ENCODE assay signal across 19 cellular contexts in the genomic region with DNA sequence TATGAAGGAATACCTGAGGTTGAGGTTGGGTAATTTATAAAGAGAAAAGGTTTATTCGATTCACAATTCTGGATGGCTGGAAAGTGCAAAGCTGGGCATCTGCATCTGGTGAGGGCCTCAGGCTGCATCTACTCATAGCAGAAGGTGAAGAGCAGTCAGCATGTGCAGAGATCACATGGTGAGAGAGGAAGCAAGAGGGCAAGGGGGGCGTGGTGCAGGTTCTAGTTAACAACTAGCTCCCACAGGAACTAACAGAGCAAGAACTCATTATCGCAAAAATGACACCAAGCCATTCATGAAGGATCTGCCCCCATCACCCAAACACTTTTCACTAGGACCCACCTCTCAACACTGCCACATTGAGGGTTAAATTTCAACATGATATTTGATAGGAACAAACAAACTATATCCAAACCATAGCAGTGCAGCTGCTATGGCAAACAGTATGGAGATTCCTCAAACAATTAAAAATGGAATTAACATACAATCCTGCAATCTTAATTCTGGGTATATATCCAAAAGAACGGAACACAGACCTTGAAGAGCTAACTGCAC.
A peak's percentile ranks its signal among the peaks of the same experiment; 100 is the strongest.
DNase-seq lines count a peak whose midpoint lies in the region; FAIRE-seq lines count a peak whose summit lies in the region.
"Had no signal": no experiment of that assay in that cellular context is flagged by ENCODE, and none has a peak within 500 bp of the region (broad histone marks: within the 10 kb centered on the region; RNA-seq: fewer than 3 reads in every experiment).

No MANE protein-coding gene starts in this region.

- no peak overlapping the region for H3K9ac ChIP-seq in mesenchymal stem cell (ENCODE audit: low read length)

- no peak overlapping the region for H3K14ac ChIP-seq in mesenchymal stem cell (ENCODE audit: low read length in 2 of 2)

- H2BK15ac ChIP-seq in mesenchymal stem cell (ENCODE audit: low read depth, poor library complexity, severe bottlenecking) = no peak overlapping the region

- no peak overlapping the region for H3K18ac ChIP-seq in mesenchymal stem cell (ENCODE audit: low read depth in 1 of 2, low read length in 2 of 2)

- H3K4ac ChIP-seq in mesenchymal stem cell (ENCODE audit: low read depth in 1 of 2, low read length in 2 of 2) = no peak overlapping the region

- H2BK12ac ChIP-seq in mesenchymal stem cell (ENCODE audit: low read length in 2 of 2) = no peak overlapping the region

- no peak overlapping the region for H2BK120ac ChIP-seq in mesenchymal stem cell (ENCODE audit: low read depth, low read length)

- peak; percentile 3 for DNase-seq in CD1c-positive myeloid dendritic cell (ENCODE audit: extremely low spot score)
- DNase-seq in GM18507 (ENCODE audit: extremely low spot score, insufficient read length, low read depth) = no peak
- peak; percentile 18 for DNase-seq in NCI-H69 (lab: John Stamatoyannopoulos, UW)
- no peak for DNase-seq in mesenchymal stem cell
- DNase-seq in DMS79 treated with DMSO at 0.1 percent for 48 hours (lab: John Stamatoyannopoulos, UW) = no peak
- DNase-seq in activated CD4-positive, CD25-positive, alpha-beta regulatory T cell (lab: John Stamatoyannopoulos, UW) = no peak
- no peak for DNase-seq in activated effector memory CD4-positive, alpha-beta T cell treated with Interleukin-2 at 50 U/mL for 16 hours
- DNase-seq: CD4-positive, alpha-beta memory T cell; GDM1; Kasumi-1; NCI-H1417; NCI-H1694 treated with DMSO at 0.1 percent for 48 hours; NCI-H524 treated with DMSO at 0.1 percent for 48 hours; NK-92 treated with Interleukin-12 subunit alpha and Interleukin-12 subunit beta, amount 100 ng/mL, for 24 hours; SJCRH30; T-helper 1 cell had no signal

- H3K79me1 ChIP-seq in mesenchymal stem cell (replicated peaks; ENCODE audit: low read length, poor library complexity, severe bottlenecking) = no peaks in the 10 kb centered on the region

- peaks cover 19% of the 10 kb centered on the region for H3K9me3 ChIP-seq in mesenchymal stem cell (ENCODE audit: control insufficient read depth, low read length)
- H3K9me3 ChIP-seq: SJCRH30 had no signal

- H3K23ac ChIP-seq in mesenchymal stem cell (ENCODE audit: low read length in 2 of 2) = no peak overlapping the region

- no peak overlapping the region for H3K27ac ChIP-seq in mesenchymal stem cell (ENCODE audit: low read length, poor library complexity, severe bottlenecking)
- H3K27ac ChIP-seq: SJCRH30 had no signal

- WGBS in mesenchymal stem cell = 86% methylated on average over 3 of the region's 4 CpGs

- H2BK5ac ChIP-seq in mesenchymal stem cell (ENCODE audit: low read depth, low read length, poor library complexity, severe bottlenecking) = no peak overlapping the region

- H2AK5ac ChIP-seq in mesenchymal stem cell (ENCODE audit: low read length, severe bottlenecking) = peak overlapping the region; percentile 62

- H3K36me3 ChIP-seq in mesenchymal stem cell (ENCODE audit: control insufficient read depth in 1 of 2, insufficient read depth in 2 of 2, low read depth in 1 of 2, low read length in 2 of 2) = no peaks in the 10 kb centered on the region
- H3K36me3 ChIP-seq: SJCRH30 had no signal

- no peaks in the 10 kb centered on the region for H3K27me3 ChIP-seq in mesenchymal stem cell (ENCODE audit: control insufficient read depth in 1 of 2, insufficient read depth in 1 of 2, low read length in 2 of 2)
- H3K27me3 ChIP-seq: SJCRH30 had no signal

- FAIRE-seq in GM18507 (lab: Jason Lieb, UNC) = peak; percentile 39
- FAIRE-seq: GM19239, H1, RCC 7860 had no signal

- peaks cover 3% of the 10 kb centered on the region for H3K4me1 ChIP-seq in mesenchymal stem cell (ENCODE audit: control insufficient read depth, insufficient read depth, low read depth, low read length)
- H3K4me1 ChIP-seq: SJCRH30 had no signal

- H3K4me2 ChIP-seq in mesenchymal stem cell (ENCODE audit: low read length, poor library complexity, severe bottlenecking) = no peak overlapping the region

- H2AFZ ChIP-seq in mesenchymal stem cell (ENCODE audit: low read depth, low read length) = no peak overlapping the region

- no peak overlapping the region for H3K4me3 ChIP-seq in mesenchymal stem cell (ENCODE audit: insufficient read depth in 1 of 2, low read depth in 1 of 2, low read length in 2 of 2)
- H3K4me3 ChIP-seq: SJCRH30 had no signal

- no peak overlapping the region for H4K91ac ChIP-seq in mesenchymal stem cell (ENCODE audit: low read length)

- H4K8ac ChIP-seq in mesenchymal stem cell (ENCODE audit: low read length) = no peak overlapping the region

Comparison
In these comparisons a context has a peak if more than half of its experiments do, and no peak if none do; other contexts are left out.
1. DNase-seq: peak in CD1c-positive myeloid dendritic cell (single experiment) and NCI-H69 (single experiment); none in GM18507 (single experiment), mesenchymal stem cell (single experiment), DMS79 treated with DMSO at 0.1 percent for 48 hours (single experiment), activated CD4-positive, CD25-positive, alpha-beta regulatory T cell (0 of 4) and activated effector memory CD4-positive, alpha-beta T cell treated with Interleukin-2 at 50 U/mL for 16 hours (single experiment).